ENCODE assay signal across 1 cellular context in the genomic region with DNA sequence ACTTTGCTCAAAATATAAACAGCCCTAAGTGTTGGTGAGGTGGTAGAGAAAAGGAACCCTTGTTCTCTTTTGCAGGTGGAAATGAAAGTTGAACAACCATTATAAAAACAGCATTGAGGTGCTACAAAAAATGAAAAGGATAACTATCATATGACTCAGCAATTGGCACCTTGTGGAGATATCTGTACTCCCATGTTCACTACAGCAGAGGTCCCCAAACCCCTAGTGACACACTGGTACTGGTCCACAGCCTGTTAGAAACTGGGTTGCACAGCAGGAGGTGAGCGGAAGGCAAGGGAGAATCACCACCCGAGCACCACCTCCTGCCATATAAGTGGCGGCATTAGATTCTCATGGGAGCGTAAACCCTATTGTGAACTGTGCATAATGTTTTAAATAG.
TF ChIP-seq lines count a peak whose summit lies in the region.

No MANE protein-coding gene starts in this region.

TF ChIP-seq in HCT116, 20 proteins besides CTCF, POLR2A, EP300 and RAD21 (continued from another document):
- TF ChIP-seq EZH2 (IDR thresholded peaks at IDR 0.05) (no peak), SIN3A (IDR thresholded peaks at IDR 0.05; ENCODE audit: low read depth) (no peak)
TF ChIP-seq in HCT116: peak in this region for 0.
